In genomic region chr6:563863-564262, GRCh38 we compare ENCODE assay signal across 30 cellular contexts.
"Had no signal": no experiment of that assay in that cellular context is flagged by ENCODE, and none has a peak within 500 bp of the region (broad histone marks: within the 10 kb centered on the region; RNA-seq: fewer than 3 reads in every experiment).

No MANE protein-coding gene starts in this region.

- H3K4me1 Mint-ChIP-seq: activated B cell treated with CpG ODN at 0.5 μM for 24 hours, brain, endodermal cell had no signal

- H3K9me3 Mint-ChIP-seq: activated B cell treated with CpG ODN at 0.5 μM for 24 hours; activated CD8-positive, alpha-beta T cell treated with anti-CD3 and anti-CD28 coated beads for 36 hours; activated naive CD4-positive, alpha-beta T cell treated with anti-CD3 and anti-CD28 coated beads for 36 hours; activated naive CD4-positive, alpha-beta T cell treated with anti-CD3 and anti-CD28 coated beads, Interleukin-2, amount 50 U/mL, for 24 hours; activated naive CD8-positive, alpha-beta T cell treated with anti-CD3 and anti-CD28 coated beads for 36 hours; activated naive CD8-positive, alpha-beta T cell treated with anti-CD3 and anti-CD28 coated beads, Interleukin-2, amount 50 U/mL, for 24 hours; brain; central memory CD8-positive, alpha-beta T cell; dendritic cell treated with granulocyte-macrophage colony-stimulating factor and Interleukin-4, amounts not matched to agents 40 ng/mL and 50 ng/mL, for 4 days; endodermal cell; T-cell had no signal

- H3K4me3 ChIP-seq: adrenal gland, breast epithelium, coronary artery, dorsolateral prefrontal cortex had no signal

- H3K27me3 ChIP-seq: adrenal gland, breast epithelium, dorsolateral prefrontal cortex had no signal

- DNase-seq: activated B cell treated with CpG ODN at 0.5 μM for 24 hours; activated CD4-positive, alpha-beta T cell treated with anti-CD3 and anti-CD28 coated beads for 48 hours; activated CD8-positive, alpha-beta memory T cell treated with anti-CD3 and anti-CD28 coated beads for 24 hours; activated CD8-positive, alpha-beta T cell treated with anti-CD3 and anti-CD28 coated beads for 36 hours; activated effector memory CD4-positive, alpha-beta T cell treated with anti-CD3 and anti-CD28 coated beads, Interleukin-2, amount 50 U/mL, for 16 hours; activated naive CD4-positive, alpha-beta T cell treated with anti-CD3 and anti-CD28 coated beads for 36 hours; activated naive CD8-positive, alpha-beta T cell treated with anti-CD3 and anti-CD28 coated beads for 36 hours; activated naive CD8-positive, alpha-beta T cell treated with anti-CD3 and anti-CD28 coated beads, Interleukin-2, amount 50 U/mL, for 24 hours; activated T-cell treated with anti-CD3 and anti-CD28 coated beads, Interleukin-2, amount 50 U/mL, for 48 hours; adrenal gland; amygdala; aorta; dorsolateral prefrontal cortex; effector memory CD4-positive, alpha-beta T cell; endodermal cell; foreskin fibroblast; head of caudate nucleus; hippocampal formation; SW 1271; T-cell had no signal

- H3K27ac Mint-ChIP-seq: activated B cell treated with CpG ODN at 0.5 μM for 24 hours; activated CD8-positive, alpha-beta T cell treated with anti-CD3 and anti-CD28 coated beads for 36 hours; activated naive CD4-positive, alpha-beta T cell treated with anti-CD3 and anti-CD28 coated beads for 36 hours; activated naive CD4-positive, alpha-beta T cell treated with anti-CD3 and anti-CD28 coated beads, Interleukin-2, amount 50 U/mL, for 24 hours; activated naive CD8-positive, alpha-beta T cell treated with anti-CD3 and anti-CD28 coated beads for 36 hours; activated naive CD8-positive, alpha-beta T cell treated with anti-CD3 and anti-CD28 coated beads, Interleukin-2, amount 50 U/mL, for 24 hours; brain; dendritic cell treated with granulocyte-macrophage colony-stimulating factor and Interleukin-4, amounts not matched to agents 40 ng/mL and 50 ng/mL, for 4 days; endodermal cell; T-cell; T-helper 1 cell treated with Interleukin-12 subunit alpha and Interleukin-12 subunit beta and Interleukin-4 antibody, amounts not matched to agents 30 μg/mL and 1 μg/mL, for 36 hours had no signal

- H3K4me1 ChIP-seq: adrenal gland, breast epithelium had no signal

- H3K9me3 ChIP-seq: adrenal gland, breast epithelium had no signal

- H3K27me3 Mint-ChIP-seq: activated B cell treated with CpG ODN at 0.5 μM for 24 hours; activated CD8-positive, alpha-beta T cell treated with anti-CD3 and anti-CD28 coated beads for 36 hours; activated naive CD4-positive, alpha-beta T cell treated with anti-CD3 and anti-CD28 coated beads, Interleukin-2, amount 50 U/mL, for 24 hours; activated naive CD8-positive, alpha-beta T cell treated with anti-CD3 and anti-CD28 coated beads for 36 hours; activated naive CD8-positive, alpha-beta T cell treated with anti-CD3 and anti-CD28 coated beads, Interleukin-2, amount 50 U/mL, for 24 hours; brain; central memory CD8-positive, alpha-beta T cell; dendritic cell treated with granulocyte-macrophage colony-stimulating factor and Interleukin-4, amounts not matched to agents 40 ng/mL and 50 ng/mL, for 4 days; T-cell had no signal

- H3K4me3 Mint-ChIP-seq: activated B cell treated with CpG ODN at 0.5 μM for 24 hours; activated CD8-positive, alpha-beta T cell treated with anti-CD3 and anti-CD28 coated beads for 36 hours; activated naive CD4-positive, alpha-beta T cell treated with anti-CD3 and anti-CD28 coated beads for 36 hours; activated naive CD4-positive, alpha-beta T cell treated with anti-CD3 and anti-CD28 coated beads, Interleukin-2, amount 50 U/mL, for 24 hours; activated naive CD8-positive, alpha-beta T cell treated with anti-CD3 and anti-CD28 coated beads for 36 hours; activated naive CD8-positive, alpha-beta T cell treated with anti-CD3 and anti-CD28 coated beads, Interleukin-2, amount 50 U/mL, for 24 hours; brain; central memory CD8-positive, alpha-beta T cell; dendritic cell treated with granulocyte-macrophage colony-stimulating factor and Interleukin-4, amounts not matched to agents 40 ng/mL and 50 ng/mL, for 4 days; endodermal cell; T-cell; T-helper 1 cell treated with Interleukin-12 subunit alpha and Interleukin-12 subunit beta and Interleukin-4 antibody, amounts not matched to agents 30 μg/mL and 1 μg/mL, for 36 hours had no signal

- H3K27ac ChIP-seq: adrenal gland, breast epithelium, coronary artery, dorsolateral prefrontal cortex, VCaP had no signal

- ATAC-seq: activated CD4-positive, CD25-positive, alpha-beta regulatory T cell treated with anti-CD3 and anti-CD28 coated beads, Interleukin-2, amount 50 U/mL, for 24 hours; activated CD8-positive, alpha-beta T cell treated with anti-CD3 and anti-CD28 coated beads for 36 hours; activated naive CD8-positive, alpha-beta T cell treated with anti-CD3 and anti-CD28 coated beads, Interleukin-2, amount 50 U/mL, for 24 hours; esophagus mucosa; T-cell had no signal
